ENCODE assay signal across 32 cellular contexts in genomic region chr2:234830853-234831252, GRCh38.
"Had no signal": no experiment of that assay in that cellular context is flagged by ENCODE, and none has a peak within 500 bp of the region (broad histone marks: within the 10 kb centered on the region; RNA-seq: fewer than 3 reads in every experiment).

No MANE protein-coding gene starts in this region.

- H3K4me3 ChIP-seq: ascending aorta had no signal

- H3K27me3 ChIP-seq: ascending aorta had no signal

- ATAC-seq: activated CD8-positive, alpha-beta T cell treated with anti-CD3 and anti-CD28 coated beads for 36 hours; activated naive CD8-positive, alpha-beta T cell treated with anti-CD3 and anti-CD28 coated beads, Interleukin-2, amount 50 U/mL, for 24 hours had no signal

- H3K4me1 Mint-ChIP-seq: activated B cell treated with CpG ODN at 0.5 μM for 24 hours; activated CD4-positive, alpha-beta T cell treated with anti-CD3 and anti-CD28 coated beads, Interleukin-2, amount 10 ng/mL, durations not matched to agents 24 days and 14 days; activated naive CD4-positive, alpha-beta T cell treated with anti-CD3 and anti-CD28 coated beads, Interleukin-2, amount 10 ng/mL, durations not matched to agents 7 days and 5 days; activated naive CD4-positive, alpha-beta T cell treated with anti-CD3 and anti-CD28 coated beads, Interleukin-2, amount 50 U/mL, for 24 hours; activated naive CD8-positive, alpha-beta T cell treated with anti-CD3 and anti-CD28 coated beads, Interleukin-2, amount 10 ng/mL, durations not matched to agents 7 days and 5 days; activated naive CD8-positive, alpha-beta T cell treated with anti-CD3 and anti-CD28 coated beads, Interleukin-2, amount 50 U/mL, for 24 hours had no signal

- H3K36me3 Mint-ChIP-seq: activated CD4-positive, alpha-beta memory T cell treated with anti-CD3 and anti-CD28 coated beads for 36 hours; activated naive CD4-positive, alpha-beta T cell treated with anti-CD3 and anti-CD28 coated beads, Interleukin-2, amount 10 ng/mL, durations not matched to agents 7 days and 5 days; activated naive CD4-positive, alpha-beta T cell treated with anti-CD3 and anti-CD28 coated beads, Interleukin-2, amount 50 U/mL, for 24 hours; activated naive CD8-positive, alpha-beta T cell; activated naive CD8-positive, alpha-beta T cell treated with anti-CD3 and anti-CD28 coated beads, Interleukin-2, amount 10 ng/mL, durations not matched to agents 7 days and 5 days; brain had no signal

- H3K4me1 ChIP-seq: ascending aorta had no signal

- DNase-seq: activated B cell treated with CpG ODN at 0.5 μM for 24 hours; activated CD4-positive, alpha-beta memory T cell treated with anti-CD3 and anti-CD28 coated beads for 36 hours; activated CD4-positive, alpha-beta T cell treated with anti-CD3 and anti-CD28 coated beads for 4 hours; activated CD4-positive, alpha-beta T cell treated with anti-CD3 and anti-CD28 coated beads, Interleukin-2, amount 10 ng/mL, durations not matched to agents 24 days and 14 days; activated CD4-positive, alpha-beta T cell treated with anti-CD3 and anti-CD28 coated beads, Interleukin-2, amount 50 U/mL, for 1 hour; activated CD4-positive, alpha-beta T cell treated with anti-CD3 and anti-CD28 coated beads, Interleukin-2, amount 50 U/mL, for 4 hours; activated CD4-positive, CD25-positive, alpha-beta regulatory T cell treated with anti-CD3 and anti-CD28 coated beads, Interleukin-2, amount 50 U/mL, for 72 hours; activated CD8-positive, alpha-beta memory T cell treated with anti-CD3 and anti-CD28 coated beads, Interleukin-2, amount 50 U/mL, for 48 hours; activated CD8-positive, alpha-beta T cell treated with anti-CD3 and anti-CD28 coated beads for 36 hours; activated effector memory CD4-positive, alpha-beta T cell treated with Interleukin-2 at 50 U/mL for 16 hours; activated gamma-delta T cell; activated naive CD4-positive, alpha-beta T cell treated with anti-CD3 and anti-CD28 coated beads, Interleukin-2, amount 10 ng/mL, durations not matched to agents 7 days and 5 days; activated naive CD4-positive, alpha-beta T cell treated with Interleukin-2 at 50 U/mL for 16 hours; activated naive CD8-positive, alpha-beta T cell treated with anti-CD3 and anti-CD28 coated beads, Interleukin-2, amount 10 ng/mL, durations not matched to agents 7 days and 5 days; activated naive CD8-positive, alpha-beta T cell treated with anti-CD3 and anti-CD28 coated beads, Interleukin-2, amount 50 U/mL, for 24 hours; activated T-cell treated with anti-CD3 and anti-CD28 coated beads, Interleukin-2, amount 50 U/mL, for 24 hours; activated T-cell treated with anti-CD3 and anti-CD28 coated beads, Interleukin-2, amount 50 U/mL, for 48 hours; amygdala; anterior cingulate cortex; central memory CD4-positive, alpha-beta T cell; T-helper 1 cell; T-helper 2 cell; T-helper 9 cell had no signal

- FAIRE-seq: TTC549 had no signal

- H3K9me3 Mint-ChIP-seq: activated B cell treated with CpG ODN at 0.5 μM for 24 hours; activated CD4-positive, alpha-beta memory T cell treated with anti-CD3 and anti-CD28 coated beads for 36 hours; activated CD4-positive, alpha-beta T cell treated with anti-CD3 and anti-CD28 coated beads, Interleukin-2, amount 10 ng/mL, durations not matched to agents 24 days and 14 days; activated CD8-positive, alpha-beta T cell treated with anti-CD3 and anti-CD28 coated beads for 36 hours; activated naive CD4-positive, alpha-beta T cell treated with anti-CD3 and anti-CD28 coated beads, Interleukin-2, amount 10 ng/mL, durations not matched to agents 7 days and 5 days; activated naive CD4-positive, alpha-beta T cell treated with anti-CD3 and anti-CD28 coated beads, Interleukin-2, amount 50 U/mL, for 24 hours; activated naive CD8-positive, alpha-beta T cell treated with anti-CD3 and anti-CD28 coated beads, Interleukin-2, amount 10 ng/mL, durations not matched to agents 7 days and 5 days; activated naive CD8-positive, alpha-beta T cell treated with anti-CD3 and anti-CD28 coated beads, Interleukin-2, amount 50 U/mL, for 24 hours; activated T-cell treated with anti-CD3 and anti-CD28 coated beads, Interleukin-2, amount 50 U/mL, for 24 hours; activated T-helper 2 cell treated with anti-CD3 and anti-CD28 coated beads, Interferon-gamma antibody, Interleukin-2, Interleukin-4, amounts not matched to agents 10 μg/mL and 5 μg/mL and 100 μg/mL, durations not matched to agents 14 hours and 24 hours and 36 hours; T-helper 1 cell treated with Interleukin-12 subunit alpha and Interleukin-12 subunit beta and Interleukin-4 antibody, amounts not matched to agents 30 μg/mL and 1 μg/mL, for 36 hours; T-helper 2 cell treated with Interferon-gamma antibody and Interleukin-4, amounts not matched to agents 5 μg/mL and 100 μg/mL, for 36 hours had no signal

- H3K27ac ChIP-seq: ascending aorta, VCaP had no signal

- H3K27me3 Mint-ChIP-seq: activated naive CD4-positive, alpha-beta T cell treated with anti-CD3 and anti-CD28 coated beads, Interleukin-2, amount 50 U/mL, for 24 hours; activated naive CD8-positive, alpha-beta T cell treated with anti-CD3 and anti-CD28 coated beads, Interleukin-2, amount 50 U/mL, for 24 hours had no signal

- H3K9me3 ChIP-seq: ascending aorta had no signal

- H3K36me3 ChIP-seq: ascending aorta had no signal

- H3K27ac Mint-ChIP-seq: activated B cell treated with CpG ODN at 0.5 μM for 24 hours; activated CD4-positive, alpha-beta memory T cell treated with anti-CD3 and anti-CD28 coated beads for 36 hours; activated CD4-positive, alpha-beta T cell treated with anti-CD3 and anti-CD28 coated beads, Interleukin-2, amount 10 ng/mL, durations not matched to agents 24 days and 14 days; activated CD8-positive, alpha-beta T cell treated with anti-CD3 and anti-CD28 coated beads for 36 hours; activated naive CD4-positive, alpha-beta T cell treated with anti-CD3 and anti-CD28 coated beads, Interleukin-2, amount 10 ng/mL, durations not matched to agents 7 days and 5 days; activated naive CD4-positive, alpha-beta T cell treated with anti-CD3 and anti-CD28 coated beads, Interleukin-2, amount 50 U/mL, for 24 hours; activated naive CD8-positive, alpha-beta T cell; activated naive CD8-positive, alpha-beta T cell treated with anti-CD3 and anti-CD28 coated beads, Interleukin-2, amount 10 ng/mL, durations not matched to agents 7 days and 5 days; activated naive CD8-positive, alpha-beta T cell treated with anti-CD3 and anti-CD28 coated beads, Interleukin-2, amount 50 U/mL, for 24 hours; activated T-cell treated with anti-CD3 and anti-CD28 coated beads, Interleukin-2, amount 50 U/mL, for 24 hours; activated T-helper 2 cell treated with anti-CD3 and anti-CD28 coated beads, Interferon-gamma antibody, Interleukin-2, Interleukin-4, amounts not matched to agents 10 μg/mL and 5 μg/mL and 100 μg/mL, durations not matched to agents 14 hours and 24 hours and 36 hours; T-helper 1 cell treated with Interleukin-12 subunit alpha and Interleukin-12 subunit beta and Interleukin-4 antibody, amounts not matched to agents 30 μg/mL and 1 μg/mL, for 36 hours; T-helper 2 cell treated with Interferon-gamma antibody and Interleukin-4, amounts not matched to agents 5 μg/mL and 100 μg/mL, for 36 hours had no signal

- H3K4me3 Mint-ChIP-seq: activated B cell treated with CpG ODN at 0.5 μM for 24 hours; activated CD4-positive, alpha-beta memory T cell treated with anti-CD3 and anti-CD28 coated beads for 36 hours; activated CD4-positive, alpha-beta T cell treated with anti-CD3 and anti-CD28 coated beads, Interleukin-2, amount 10 ng/mL, durations not matched to agents 24 days and 14 days; activated CD8-positive, alpha-beta T cell treated with anti-CD3 and anti-CD28 coated beads for 36 hours; activated naive CD4-positive, alpha-beta T cell treated with anti-CD3 and anti-CD28 coated beads, Interleukin-2, amount 10 ng/mL, durations not matched to agents 7 days and 5 days; activated naive CD4-positive, alpha-beta T cell treated with anti-CD3 and anti-CD28 coated beads, Interleukin-2, amount 50 U/mL, for 24 hours; activated naive CD8-positive, alpha-beta T cell; activated naive CD8-positive, alpha-beta T cell treated with anti-CD3 and anti-CD28 coated beads, Interleukin-2, amount 10 ng/mL, durations not matched to agents 7 days and 5 days; activated naive CD8-positive, alpha-beta T cell treated with anti-CD3 and anti-CD28 coated beads, Interleukin-2, amount 50 U/mL, for 24 hours; activated T-cell treated with anti-CD3 and anti-CD28 coated beads, Interleukin-2, amount 50 U/mL, for 24 hours; brain; T-helper 1 cell treated with Interleukin-12 subunit alpha and Interleukin-12 subunit beta and Interleukin-4 antibody, amounts not matched to agents 30 μg/mL and 1 μg/mL, for 36 hours; T-helper 2 cell treated with Interferon-gamma antibody and Interleukin-4, amounts not matched to agents 5 μg/mL and 100 μg/mL, for 36 hours had no signal
